Comparison of ENCODE assay signal across 15 cellular contexts in genomic region chr2:105405291-105405690, GRCh38. TPM values are rescaled to one million over a fixed set of nuclear protein-coding genes. Genes with fewer than 3 reads are reported as not detected.
DNase-seq lines count a peak whose midpoint lies in the region; ATAC-seq and TF ChIP-seq lines count a peak whose summit lies in the region.
"Had no signal": no experiment of that assay in that cellular context is flagged by ENCODE, and none has a peak within 500 bp of the region (broad histone marks: within the 10 kb centered on the region; RNA-seq: fewer than 3 reads in every experiment).

No MANE protein-coding gene starts in this region.

- TF ChIP-seq RAD21 in SK-N-SH (IDR thresholded peaks at IDR 0.05; ENCODE audit: low read length) = no peak

- no peaks in the 10 kb centered on the region for H4K20me1 ChIP-seq in SK-N-SH (ENCODE audit: insufficient read depth)

- intact Hi-C loops in adrenal gland (cut with DNase I) = no loop called here

- H3K36me3 Mint-ChIP-seq in effector memory CD8-positive, alpha-beta T cell (ENCODE audit: insufficient read depth) = no peaks in the 10 kb centered on the region
- H3K36me3 Mint-ChIP-seq: memory B cell had no signal

- H3K9me2 ChIP-seq in SK-N-SH = no peaks in the 10 kb centered on the region

- TF ChIP-seq EP300 in SK-N-SH (IDR thresholded peaks at IDR 0.05; ENCODE audit: borderline replicate concordance in 1 of 2, low read depth in 1 of 2, low read length in 1 of 2) = no peak

- H3K4me1 ChIP-seq in SK-N-SH (ENCODE audit: control insufficient read depth in 1 of 2, insufficient read depth in 2 of 2, low read depth in 1 of 2, low read length in 1 of 2) = peaks cover 4 to 26% of the 10 kb centered on the region in 2 experiments; a peak in 3 of 4 replicates
- peaks cover 5 to 27% of the 10 kb centered on the region in 2 donors for H3K4me1 ChIP-seq in adrenal gland (replicated peaks in 1 of 2)

- H3K27ac ChIP-seq in SK-N-SH (ENCODE audit: low read depth in 2 of 2, low read length in 1 of 2) (peak overlapping the region in 1 of 2 experiments; percentile 73; a peak in 2 of 4 replicates), adrenal gland (peak overlapping the region in 3 of 5 donors; percentile 30 to 69 (median 32)), skin epidermis (peak overlapping the region in 15 of 21 experiments; percentile 1 to 80 (median 59))
- H3K27ac ChIP-seq: 22Rv1 had no signal

- H3K27me3 Mint-ChIP-seq in effector memory CD8-positive, alpha-beta T cell = peaks cover 30 to 71% of the 10 kb centered on the region in 2 donors

- 85% methylated on average over 4 of the region's 4 CpGs for WGBS in SK-N-SH (ENCODE audit: low lambda C conversion rate)
- 72 to 77% (median 73%) methylated on average over 4 of the region's 4 CpGs for WGBS in adrenal gland, 4 donors

- H3K79me2 ChIP-seq in SK-N-SH (ENCODE audit: insufficient read depth) = no peaks in the 10 kb centered on the region

- no peak overlapping the region for H3K4me3 ChIP-seq in SK-N-SH (ENCODE audit: low read depth in 2 of 2, low read length in 1 of 2)
- H3K4me3 ChIP-seq in adrenal gland = no peak overlapping the region
- H3K4me3 ChIP-seq in foreskin fibroblast (ENCODE audit: low read depth in 1 of 2, low read length in 2 of 2) = no peak overlapping the region
- no peak overlapping the region for H3K4me3 ChIP-seq in skin epidermis

- CTCF ChIA-PET in SK-N-SH (lab: Yijun Ruan, JAX) = interaction anchor here (1.0 kb wide), 1 partner anchor 7 kb away, joined by 4 read pairs; no protein-coding TSS in a partner anchor

- H3K36me3 ChIP-seq in SK-N-SH (replicated peaks in 1 of 2; ENCODE audit: control insufficient read depth in 1 of 2, insufficient read depth in 2 of 2, low read length in 1 of 2) (no peaks in the 10 kb centered on the region), adrenal gland (replicated peaks in 1 of 2) (no peaks in the 10 kb centered on the region)

- peak overlapping the region; percentile 25; the same call in 1 of the 2 replicates for H3K9ac ChIP-seq in SK-N-SH

- TF ChIP-seq CTCF in SK-N-SH (IDR thresholded peaks at IDR 0.05) (no peak), adrenal gland (IDR thresholded peaks at IDR 0.05) (no peak), foreskin fibroblast (IDR thresholded peaks at IDR 0.05; ENCODE audit: low read depth, low read length) (no peak)

- no peak for ATAC-seq in SK-N-SH treated with all-trans-retinoic acid at 6 μM for 48 hours
- ATAC-seq in effector memory CD8-positive, alpha-beta T cell (replicated peaks) = no peak

- H3K27ac Mint-ChIP-seq in effector memory CD8-positive, alpha-beta T cell = no peak overlapping the region
- H3K27ac Mint-ChIP-seq: memory B cell; T-helper 1 cell treated with Interleukin-12 subunit alpha and Interleukin-12 subunit beta and Interleukin-4 antibody, amounts not matched to agents 30 μg/mL and 1 μg/mL, for 36 hours had no signal

- POLR2A ChIA-PET in SK-N-SH (lab: Yijun Ruan, JAX) = no interaction called here

- no peak for DNase-seq in SK-N-SH
- peak in 1 of 7 donors; percentile 35 for DNase-seq in adrenal gland
- DNase-seq in foreskin fibroblast = peak; percentile 69 to 80
- DNase-seq in NOMO-1 (lab: John Stamatoyannopoulos, UW; ENCODE audit: unreplicated experiment in 2 of 2) = no peak
- no peak for DNase-seq in effector memory CD8-positive, alpha-beta T cell
- DNase-seq in HuH-7 (ENCODE audit: low spot score) = no peak
- DNase-seq: activated CD4-positive, alpha-beta T cell treated with anti-CD3 and anti-CD28 coated beads for 1 hour; H7; NCI-H345 had no signal

- no peaks in the 10 kb centered on the region for H3K4me1 Mint-ChIP-seq in effector memory CD8-positive, alpha-beta T cell (ENCODE audit: low read depth in 2 of 2)
- H3K4me1 Mint-ChIP-seq: memory B cell had no signal

- peaks cover 27% of the 10 kb centered on the region for H3F3A ChIP-seq in SK-N-SH (replicated peaks; ENCODE audit: insufficient read depth)

- H3K4me3 Mint-ChIP-seq in effector memory CD8-positive, alpha-beta T cell = no peak overlapping the region
- H3K4me3 Mint-ChIP-seq: memory B cell; T-helper 1 cell treated with Interleukin-12 subunit alpha and Interleukin-12 subunit beta and Interleukin-4 antibody, amounts not matched to agents 30 μg/mL and 1 μg/mL, for 36 hours had no signal

- no peaks in the 10 kb centered on the region for H3K9me3 ChIP-seq in SK-N-SH
- H3K9me3 ChIP-seq in adrenal gland (replicated peaks in 1 of 3) = no peaks in the 10 kb centered on the region

- no peak overlapping the region for H3K4me2 ChIP-seq in SK-N-SH

- TF ChIP-seq POLR2A in adrenal gland (IDR thresholded peaks at IDR 0.05) = no peak

- H3K27me3 ChIP-seq in SK-N-SH (ENCODE audit: insufficient read depth) = no peaks in the 10 kb centered on the region
- no peaks in the 10 kb centered on the region for H3K27me3 ChIP-seq in adrenal gland

- no peaks in the 10 kb centered on the region for H3K9me3 Mint-ChIP-seq in effector memory CD8-positive, alpha-beta T cell
- H3K9me3 Mint-ChIP-seq: memory B cell; T-helper 1 cell treated with Interleukin-12 subunit alpha and Interleukin-12 subunit beta and Interleukin-4 antibody, amounts not matched to agents 30 μg/mL and 1 μg/mL, for 36 hours had no signal

- H2AFZ ChIP-seq in SK-N-SH (ENCODE audit: low read depth) = no peak overlapping the region

TF ChIP-seq in SK-N-SH, 30 proteins besides CTCF, POLR2A, EP300 and RAD21 (continues in another document):
- no peak for TF ChIP-seq POLR2AphosphoS5 (IDR thresholded peaks at IDR 0.05; ENCODE audit: low read depth, low read length)
- no peak for TF ChIP-seq RCOR1 (IDR thresholded peaks at IDR 0.05; ENCODE audit: low read length)
- no peak for TF ChIP-seq SIN3A (IDR thresholded peaks at IDR 0.05; ENCODE audit: borderline replicate concordance, low read depth, low read length)
- TF ChIP-seq JUND (IDR thresholded peaks at IDR 0.05) = no peak
- TF ChIP-seq, protein P1, sequence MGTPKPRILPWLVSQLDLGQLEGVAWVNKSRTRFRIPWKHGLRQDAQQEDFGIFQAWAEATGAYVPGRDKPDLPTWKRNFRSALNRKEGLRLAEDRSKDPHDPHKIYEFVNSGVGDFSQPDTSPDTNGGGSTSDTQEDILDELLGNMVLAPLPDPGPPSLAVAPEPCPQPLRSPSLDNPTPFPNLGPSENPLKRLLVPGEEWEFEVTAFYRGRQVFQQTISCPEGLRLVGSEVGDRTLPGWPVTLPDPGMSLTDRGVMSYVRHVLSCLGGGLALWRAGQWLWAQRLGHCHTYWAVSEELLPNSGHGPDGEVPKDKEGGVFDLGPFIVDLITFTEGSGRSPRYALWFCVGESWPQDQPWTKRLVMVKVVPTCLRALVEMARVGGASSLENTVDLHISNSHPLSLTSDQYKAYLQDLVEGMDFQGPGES (IDR thresholded peaks at IDR 0.05; ENCODE audit: low read depth, low read length) = no peak
- TF ChIP-seq RXRA (IDR thresholded peaks at IDR 0.05; ENCODE audit: borderline replicate concordance, low read depth) = no peak
- TF ChIP-seq, protein P2, sequence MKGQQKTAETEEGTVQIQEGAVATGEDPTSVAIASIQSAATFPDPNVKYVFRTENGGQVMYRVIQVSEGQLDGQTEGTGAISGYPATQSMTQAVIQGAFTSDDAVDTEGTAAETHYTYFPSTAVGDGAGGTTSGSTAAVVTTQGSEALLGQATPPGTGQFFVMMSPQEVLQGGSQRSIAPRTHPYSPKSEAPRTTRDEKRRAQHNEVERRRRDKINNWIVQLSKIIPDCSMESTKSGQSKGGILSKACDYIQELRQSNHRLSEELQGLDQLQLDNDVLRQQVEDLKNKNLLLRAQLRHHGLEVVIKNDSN (IDR thresholded peaks at IDR 0.05; ENCODE audit: borderline replicate concordance, low read depth) = no peak
- TF ChIP-seq RFX5 (IDR thresholded peaks at IDR 0.05; ENCODE audit: low read length) = no peak
- TF ChIP-seq NRF1 (IDR thresholded peaks at IDR 0.05; ENCODE audit: low read depth, low read length) = no peak
- TF ChIP-seq YY1 (IDR thresholded peaks at IDR 0.05; ENCODE audit: low read depth) = no peak
- no peak for TF ChIP-seq SMC3 (IDR thresholded peaks at IDR 0.05; ENCODE audit: low read depth, low read length)
- no peak for TF ChIP-seq ELF1 (IDR thresholded peaks at IDR 0.05)

TF ChIP-seq in SK-N-SH treated with all-trans-retinoic acid at 6 μM for 48 hours, 23 proteins besides CTCF, POLR2A, EP300 and RAD21 (continues in another document):
- TF ChIP-seq PATZ1 (CRISPR knock-in tag; IDR thresholded peaks at IDR 0.05; ENCODE audit: borderline replicate concordance) (no peak), GLIS3 (CRISPR knock-in tag; IDR thresholded peaks at IDR 0.05) (no peak), CREB5 (CRISPR knock-in tag; IDR thresholded peaks at IDR 0.05; ENCODE audit: low read depth) (no peak), SNAI2 (CRISPR knock-in tag; IDR thresholded peaks at IDR 0.05) (no peak), PPARA (CRISPR knock-in tag; IDR thresholded peaks at IDR 0.05; ENCODE audit: borderline replicate concordance) (no peak), ZNF8 (CRISPR knock-in tag; IDR thresholded peaks at IDR 0.05) (no peak), OSR1 (CRISPR knock-in tag; IDR thresholded peaks at IDR 0.05) (no peak)

RNA-seq across cellular contexts. Expression of gene FHL2, which starts 6.4 kb away (rescaled TPM):
- 31.7 and 33.1 TPM in 2 replicates for polyA plus RNA-seq in SK-N-SH (2012; rRNA removed)
- 25.7 and 28.6 TPM in 2 replicates for polyA plus RNA-seq in SK-N-SH (2012; cell fraction: cytosol; rRNA removed)
- 23.6 and 27.0 TPM in 2 replicates for polyA plus RNA-seq in SK-N-SH (2012; cell fraction: nucleus; rRNA removed)
- total RNA-seq in adrenal gland = 100 to 1,000 TPM in 6 of 8 donors, 10 to 100 TPM in 2; 41.2 to 213 (median 138) TPM
- polyA plus RNA-seq in adrenal gland = 10 to 100 TPM; 43.8 to 54.9 (median 50.8) TPM
- total RNA-seq: OCI-LY7 had no signal

Comparison
In these comparisons a context has a peak if more than half of its experiments do, and no peak if none do; other contexts are left out.
1. DNase-seq: peak in foreskin fibroblast (2 of 2); none in SK-N-SH (single experiment), NOMO-1 (0 of 2), effector memory CD8-positive, alpha-beta T cell (0 of 3) and HuH-7 (single experiment).